In genomic region chr1:9293241-9293511, GRCh38 we compare ENCODE assay signal across 8 cellular contexts. TPM values are rescaled to one million over a fixed set of nuclear protein-coding genes. Genes with fewer than 3 reads are reported as not detected.
DNase-seq lines count a peak whose midpoint lies in the region; ATAC-seq and TF ChIP-seq lines count a peak whose summit lies in the region.

No MANE protein-coding gene starts in this region.

- H3K27me3 Mint-ChIP-seq in activated CD4-positive, alpha-beta T cell treated with anti-CD3 and anti-CD28 coated beads for 36 hours = no peaks in the 10 kb centered on the region

- peak; percentile 2 for ATAC-seq in activated CD4-positive, alpha-beta T cell treated with anti-CD3 and anti-CD28 coated beads for 36 hours
- no peak for ATAC-seq in lung (ENCODE audit: insufficient read depth, low FRiP score)

- H2AFZ ChIP-seq in mammary epithelial cell (ENCODE audit: low read depth, low read length) = peak overlapping the region; percentile 64

- POLR2A ChIA-PET in activated CD4-positive, alpha-beta T cell treated with anti-CD3 and anti-CD28 coated beads for 36 hours (lab: Charles Lee) = no interaction called here

- no CpG with 5 or more reads among the region's 38 CpGs for WGBS in mammary epithelial cell (ENCODE audit: low coverage, missing lambda C conversion rate)
- WGBS in lung, 2 donors = 0 to 1% methylated on average over 11 to 38 of the region's 38 CpGs
- WGBS in urinary bladder = under 1% methylated on average over 37 of the region's 38 CpGs

- no peak for DNase-seq in activated CD4-positive, alpha-beta T cell treated with anti-CD3 and anti-CD28 coated beads for 36 hours
- no peak for DNase-seq in activated CD4-positive, alpha-beta T cell treated with anti-CD3 and anti-CD28 coated beads, Interleukin-2, amount 50 U/mL, for 48 hours
- DNase-seq in mammary epithelial cell (no peak), lung (ENCODE audit: low spot score) (no peak), Ammon's horn (ENCODE audit: low spot score) (no peak), 8988T (no peak), KBM-7 (no peak)

- peaks cover 11% of the 10 kb centered on the region for H3K4me1 Mint-ChIP-seq in activated CD4-positive, alpha-beta T cell treated with anti-CD3 and anti-CD28 coated beads for 36 hours

- no TSS peak for BruUV-seq in mammary epithelial cell (replicated peaks; lab: Mats Ljungman, UMichigan)

- H4K20me1 ChIP-seq in mammary epithelial cell (ENCODE audit: insufficient read depth, low read length) = no peaks in the 10 kb centered on the region

- dilution Hi-C loops in mammary epithelial cell (cut with HindIII; ENCODE audit: low sequenced_read_pairs) = loop anchor here (25.0 kb wide), 1 partner anchor 169 kb away; no protein-coding TSS in a partner anchor

- CTCF ChIA-PET in activated CD4-positive, alpha-beta T cell treated with anti-CD3 and anti-CD28 coated beads for 36 hours (lab: Charles Lee) = no interaction called here
- CTCF ChIA-PET in mammary epithelial cell (lab: Charles Lee; ENCODE audit: low non-redundant PET) = no interaction called here

- peaks cover 49% of the 10 kb centered on the region for H3K79me2 ChIP-seq in mammary epithelial cell (ENCODE audit: insufficient read depth, low read length)

- H3K27ac ChIP-seq in mammary epithelial cell (ENCODE audit: insufficient read depth, low read depth, low read length) = no peak overlapping the region
- H3K27ac ChIP-seq in lung (ENCODE audit: low read depth in 1 of 2, low read length in 1 of 2) = peak overlapping the region; percentile 68 to 82
- H3K27ac ChIP-seq in urinary bladder (ENCODE audit: low read depth) = peak overlapping the region; percentile 85

- in situ Hi-C loops in mammary epithelial cell (cut with MboI; ENCODE audit: low sequenced_read_pairs in 2 of 2) (loop anchor here in 1 of 2 donors (25.0 kb wide), 1 partner anchor 294 kb away; the partner anchor contains the start of gene TMEM201), KBM-7 (cut with MboI; ENCODE audit: low pct_unique_long_range_greater_than_20kb, low sequenced_read_pairs) (no loop called here)

- no peak overlapping the region for H3K4me2 ChIP-seq in mammary epithelial cell (ENCODE audit: insufficient read depth, low read depth, low read length)

- no peak overlapping the region for H3K27ac Mint-ChIP-seq in activated CD4-positive, alpha-beta T cell treated with anti-CD3 and anti-CD28 coated beads for 36 hours

- intact Hi-C loops in activated CD4-positive, alpha-beta T cell treated with anti-CD3 and anti-CD28 coated beads for 36 hours (cut with DNase I, micrococcal nuclease) = loop anchor here (1.0 to 5.0 kb wide), 5 partner anchors 13 to 529 kb away; partner anchors contain the start of genes CLSTN1 (in 1 of the 2), ENO1 (in 1 of the 2) and TMEM201 (in 1 of the 2)
- intact Hi-C loops in mammary epithelial cell (cut with micrococcal nuclease) = no loop called here

- peaks cover 2% of the 10 kb centered on the region for H3K36me3 Mint-ChIP-seq in activated CD4-positive, alpha-beta T cell treated with anti-CD3 and anti-CD28 coated beads for 36 hours (ENCODE audit: low read depth)

- H3K4me3 ChIP-seq in mammary epithelial cell (replicated peaks in 1 of 3; ENCODE audit: insufficient read depth in 1 of 3, low read depth in 2 of 3, low read length in 3 of 3) (peak overlapping the region; percentile 53 to 96 (median 74)), lung (peak overlapping the region; percentile 70), urinary bladder (ENCODE audit: low read depth, low read length) (peak overlapping the region; percentile 98)

- peak overlapping the region; percentile 82 for H3K9ac ChIP-seq in mammary epithelial cell (ENCODE audit: insufficient read depth, low read length)

- H3K4me1 ChIP-seq in mammary epithelial cell (ENCODE audit: insufficient read depth, low read length) (peaks cover 32% of the 10 kb centered on the region), lung (ENCODE audit: control insufficient read depth in 2 of 2, insufficient read depth in 2 of 2, low read length in 2 of 2) (peaks cover 4 to 31% of the 10 kb centered on the region in 2 donors), urinary bladder (ENCODE audit: insufficient read depth) (no peaks in the 10 kb centered on the region)

- H3K9me3 ChIP-seq in mammary epithelial cell (replicated peaks; ENCODE audit: insufficient read depth, low read length) (no peaks in the 10 kb centered on the region), lung (ENCODE audit: control insufficient read depth in 2 of 2, insufficient read depth in 1 of 2, low read length in 1 of 2) (peaks cover 0 to under 1% of the 10 kb centered on the region in 2 donors)

- TF ChIP-seq CTCF in mammary epithelial cell (conservative IDR thresholded peaks at IDR 0.05 in 1 of 2, IDR thresholded peaks at IDR 0.05 in 1 of 2; ENCODE audit: extremely low read depth in 1 of 2, insufficient read depth in 1 of 2, low read depth in 1 of 2, low read length in 2 of 2) (no peak), lung (IDR thresholded peaks at IDR 0.05; ENCODE audit: control extremely low read depth, extremely low read depth) (no peak)

- peaks cover 4% of the 10 kb centered on the region for H3K9me3 Mint-ChIP-seq in activated CD4-positive, alpha-beta T cell treated with anti-CD3 and anti-CD28 coated beads for 36 hours (ENCODE audit: low read depth)

- no peak overlapping the region for H3K4me3 Mint-ChIP-seq in activated CD4-positive, alpha-beta T cell treated with anti-CD3 and anti-CD28 coated beads for 36 hours

- H3K36me3 ChIP-seq in mammary epithelial cell (ENCODE audit: insufficient read depth, low read length) (no peaks in the 10 kb centered on the region), lung (ENCODE audit: control insufficient read depth in 2 of 2, insufficient read depth in 2 of 2, low read length in 2 of 2) (no peaks in the 10 kb centered on the region), urinary bladder (ENCODE audit: insufficient read depth) (no peaks in the 10 kb centered on the region)

- H3K27me3 ChIP-seq in mammary epithelial cell (ENCODE audit: insufficient read depth, low read length) (no peaks in the 10 kb centered on the region), lung (ENCODE audit: control insufficient read depth, insufficient read depth) (no peaks in the 10 kb centered on the region)

RNA-seq across cellular contexts. Expression of gene SPSB1, which starts 0.5 kb away (rescaled TPM):
- total RNA-seq in activated CD4-positive, alpha-beta T cell treated with anti-CD3 and anti-CD28 coated beads for 36 hours = 1 to 10 TPM; 5.7 to 6.8 TPM
- total RNA-seq in mammary epithelial cell (10 to 100 TPM; 18.2 to 56.7 TPM), lung (10 to 100 TPM in 1 of 2 donors, 1 to 10 TPM in 1; 9.5 to 23.8 TPM), urinary bladder (12.4 TPM)
- polyA plus RNA-seq in mammary epithelial cell (13.2 TPM), lung (10 to 100 TPM; 19.5 to 25.9 TPM), urinary bladder (36.4 TPM)
- 17.3 TPM for polyA minus RNA-seq in mammary epithelial cell

RNA-seq across cellular contexts. Expression of gene H6PD, which starts 58.6 kb away (rescaled TPM):
- 1 to 10 TPM; 8.8 to 9.6 TPM for total RNA-seq in activated CD4-positive, alpha-beta T cell treated with anti-CD3 and anti-CD28 coated beads for 36 hours
- total RNA-seq in mammary epithelial cell (10 to 100 TPM; 12.6 to 18.0 TPM), lung (10 to 100 TPM; 43.1 to 59.8 TPM), urinary bladder (32.6 TPM)
- polyA plus RNA-seq in mammary epithelial cell (5.4 TPM), lung (10 to 100 TPM; 21.5 to 22.6 TPM), urinary bladder (26.6 TPM)
- polyA minus RNA-seq in mammary epithelial cell = 12.0 TPM
